ENCODE assay signal across 10 cellular contexts in the genomic region with DNA sequence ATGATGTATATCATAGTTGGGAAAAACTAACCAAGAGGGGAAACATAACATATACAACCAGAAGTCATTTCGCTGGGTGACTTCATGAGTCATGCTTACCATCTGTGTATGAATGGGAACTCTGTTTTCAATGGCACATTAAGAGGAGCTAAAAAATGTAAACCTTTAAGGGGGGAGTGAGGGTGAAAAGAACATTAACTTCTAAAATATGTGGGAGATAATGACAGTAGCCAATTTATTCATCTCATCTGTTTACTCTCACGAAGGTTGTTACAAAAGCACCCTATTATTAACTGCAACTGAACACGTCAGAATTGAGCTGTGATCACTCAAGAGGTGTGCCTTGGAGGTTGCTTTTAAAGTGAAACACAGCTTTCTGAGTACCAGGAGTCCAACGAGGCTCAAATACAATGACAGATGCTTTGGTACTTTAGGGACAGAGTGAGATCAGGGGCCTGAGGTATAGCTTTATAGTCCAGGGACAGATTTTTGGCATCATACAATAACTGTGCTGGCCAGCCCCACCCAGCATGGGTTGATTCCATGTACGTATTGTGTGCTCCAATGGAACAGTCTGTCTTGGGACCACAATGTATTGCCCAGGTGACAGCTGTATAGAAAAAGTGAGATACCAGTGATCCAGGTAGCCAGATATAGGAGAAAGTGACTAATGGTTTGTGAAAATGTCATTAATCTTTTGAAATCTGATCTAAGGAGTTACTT.
DNase-seq lines count a peak whose midpoint lies in the region; ATAC-seq and TF ChIP-seq lines count a peak whose summit lies in the region.
"Had no signal": no experiment of that assay in that cellular context is flagged by ENCODE, and none has a peak within 500 bp of the region (broad histone marks: within the 10 kb centered on the region; RNA-seq: fewer than 3 reads in every experiment).

No MANE protein-coding gene starts in this region.

- H3K4me1 ChIP-seq in prostate gland (replicated peaks) (no peaks in the 10 kb centered on the region), hepatocyte (ENCODE audit: insufficient read depth) (no peaks in the 10 kb centered on the region), body of pancreas (no peaks in the 10 kb centered on the region)

- peak; percentile 57 for DNase-seq in DMS 273 (lab: John Stamatoyannopoulos, UW; ENCODE audit: unreplicated experiment)
- DNase-seq in NCI-H146 treated with DMSO at 0.1 percent for 48 hours (lab: John Stamatoyannopoulos, UW; ENCODE audit: unreplicated experiment) = peak; percentile 50
- DNase-seq in SW480 (ENCODE audit: low spot score) = peak; percentile 74
- no peak for DNase-seq in glutamatergic neuron
- DNase-seq in prostate gland (ENCODE audit: low spot score) = no peak
- no peak for DNase-seq in hepatocyte (ENCODE audit: low spot score)
- DNase-seq in body of pancreas = no peak
- DNase-seq in NCI-H187 (lab: John Stamatoyannopoulos, UW) = no peak
- DNase-seq: endodermal cell, GDM1 had no signal

- no peak for ATAC-seq in body of pancreas

- intact Hi-C loops in prostate gland (cut with DNase I) = no loop called here
- intact Hi-C loops in body of pancreas (cut with DNase I) = no loop called here

- H3K27me3 Mint-ChIP-seq in glutamatergic neuron (ENCODE audit: unreplicated experiment) = no peaks in the 10 kb centered on the region

- no peak overlapping the region for H3K4me3 ChIP-seq in prostate gland
- H3K4me3 ChIP-seq in hepatocyte = no peak overlapping the region
- no peak overlapping the region for H3K4me3 ChIP-seq in body of pancreas

- H3K27me3 ChIP-seq in prostate gland (replicated peaks; ENCODE audit: insufficient read depth) = no peaks in the 10 kb centered on the region
- H3K27me3 ChIP-seq in hepatocyte = no peaks in the 10 kb centered on the region
- H3K27me3 ChIP-seq in body of pancreas = no peaks in the 10 kb centered on the region

- no peak overlapping the region for H3K4me2 ChIP-seq in hepatocyte

- H4K20me1 ChIP-seq in hepatocyte (ENCODE audit: insufficient read depth, poor library complexity, severe bottlenecking) = no peaks in the 10 kb centered on the region

- no peak for TF ChIP-seq POLR2A in prostate gland (IDR thresholded peaks at IDR 0.05)
- no peak for TF ChIP-seq POLR2A in body of pancreas (IDR thresholded peaks at IDR 0.05)

- H3K9me3 ChIP-seq in prostate gland (no peaks in the 10 kb centered on the region), hepatocyte (ENCODE audit: low read depth) (no peaks in the 10 kb centered on the region), body of pancreas (no peaks in the 10 kb centered on the region)

- peaks cover 7% of the 10 kb centered on the region for H3K4me1 Mint-ChIP-seq in glutamatergic neuron (ENCODE audit: low read depth, unreplicated experiment)

- 49% methylated on average over 5 of the region's 5 CpGs for WGBS in prostate gland
- WGBS in hepatocyte (ENCODE audit: low lambda C conversion rate, missing lambda C conversion rate) = 38% methylated on average over 5 of the region's 5 CpGs
- WGBS in body of pancreas, 2 donors = 62 to 75% methylated on average over 4 to 5 of the region's 5 CpGs

- H3K4me3 Mint-ChIP-seq in glutamatergic neuron (ENCODE audit: unreplicated experiment) = no peak overlapping the region
- H3K4me3 Mint-ChIP-seq: endodermal cell had no signal

- H3K36me3 Mint-ChIP-seq in glutamatergic neuron (ENCODE audit: unreplicated experiment) = no peaks in the 10 kb centered on the region

- no peaks in the 10 kb centered on the region for H3K36me3 ChIP-seq in prostate gland
- no peaks in the 10 kb centered on the region for H3K36me3 ChIP-seq in hepatocyte (replicated peaks; ENCODE audit: insufficient read depth, low read depth)
- no peaks in the 10 kb centered on the region for H3K36me3 ChIP-seq in body of pancreas (replicated peaks in 1 of 2; ENCODE audit: insufficient read depth in 1 of 2, low read depth in 2 of 2)

- peaks cover 2% of the 10 kb centered on the region for H3K9me3 Mint-ChIP-seq in glutamatergic neuron (ENCODE audit: unreplicated experiment)
- H3K9me3 Mint-ChIP-seq: endodermal cell had no signal

- no peak overlapping the region for H2AFZ ChIP-seq in hepatocyte

- no peaks in the 10 kb centered on the region for H3K9me2 ChIP-seq in hepatocyte (replicated peaks; ENCODE audit: insufficient read depth)

- no peaks in the 10 kb centered on the region for H3K79me2 ChIP-seq in hepatocyte

- H3K27ac ChIP-seq in prostate gland = no peak overlapping the region
- H3K27ac ChIP-seq in hepatocyte = no peak overlapping the region
- no peak overlapping the region for H3K27ac ChIP-seq in body of pancreas

- H3K27ac Mint-ChIP-seq in glutamatergic neuron (ENCODE audit: unreplicated experiment) = peak overlapping the region; percentile 81
- H3K27ac Mint-ChIP-seq: endodermal cell had no signal

- no peak for TF ChIP-seq CTCF in glutamatergic neuron (IDR thresholded peaks at IDR 0.05; ENCODE audit: partially characterized antibody, unreplicated experiment)
- no peak for TF ChIP-seq CTCF in prostate gland (IDR thresholded peaks at IDR 0.05)
- TF ChIP-seq CTCF in hepatocyte (IDR thresholded peaks at IDR 0.05; ENCODE audit: poor library complexity) = no peak
- TF ChIP-seq CTCF in body of pancreas (IDR thresholded peaks at IDR 0.05) = no peak

Comparison
In these comparisons a context has a peak if more than half of its experiments do, and no peak if none do; other contexts are left out.
1. DNase-seq: peak in DMS 273 (single experiment), NCI-H146 treated with DMSO at 0.1 percent for 48 hours (single experiment) and SW480 (single experiment); none in glutamatergic neuron (single experiment), prostate gland (single experiment), hepatocyte (single experiment), body of pancreas (0 of 4) and NCI-H187 (0 of 2).